Comparison of ENCODE assay signal across 22 cellular contexts in the genomic region with DNA sequence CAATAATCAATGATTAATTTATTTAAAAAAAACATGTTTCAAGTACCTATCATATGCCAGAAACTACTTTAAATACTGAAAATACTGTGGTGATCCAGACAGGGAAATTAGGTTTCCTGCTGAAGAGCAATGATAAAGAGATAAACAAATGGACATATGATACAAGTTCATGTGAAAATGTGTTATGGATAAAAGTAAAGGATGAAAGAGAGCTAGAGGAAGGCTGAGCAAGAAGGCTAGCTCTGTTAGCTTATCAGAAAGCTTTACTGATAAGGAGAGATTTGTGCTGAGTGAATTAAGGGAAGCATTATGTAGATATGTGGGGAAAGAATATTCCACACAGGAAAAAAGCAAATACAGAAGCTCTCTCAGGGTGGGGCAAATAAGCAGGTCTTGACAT.
DNase-seq lines count a peak whose midpoint lies in the region; ATAC-seq, FAIRE-seq and TF ChIP-seq lines count a peak whose summit lies in the region.
"Had no signal": no experiment of that assay in that cellular context is flagged by ENCODE, and none has a peak within 500 bp of the region (broad histone marks: within the 10 kb centered on the region; RNA-seq: fewer than 3 reads in every experiment).

No MANE protein-coding gene starts in this region.

- TF ChIP-seq CTCF in keratinocyte (optimal IDR thresholded peaks at IDR 0.05 in 1 of 3, IDR thresholded peaks at IDR 0.05 in 1 of 3, conservative IDR thresholded peaks at IDR 0.05 in 1 of 3; ENCODE audit: extremely low read depth in 1 of 3, insufficient read depth in 2 of 3, low read length in 3 of 3) (no peak), prostate gland (IDR thresholded peaks at IDR 0.05) (no peak)

- H3K79me2 ChIP-seq in keratinocyte (ENCODE audit: control insufficient read depth, insufficient read depth, low read length) = no peaks in the 10 kb centered on the region

- no peak overlapping the region for H3K4me2 ChIP-seq in keratinocyte (ENCODE audit: control insufficient read depth, extremely low read depth, insufficient read depth, low read depth, low read length)
- H3K4me2 ChIP-seq: GM23338 had no signal

- H3K9ac ChIP-seq in keratinocyte (ENCODE audit: control insufficient read depth, extremely low read depth, insufficient read depth, low read length) (no peak overlapping the region), subcutaneous abdominal adipose tissue (ENCODE audit: low read length in 5 of 5) (no peak overlapping the region)

- H2AFZ ChIP-seq in keratinocyte (ENCODE audit: control insufficient read depth, low read length) = peak overlapping the region; percentile 47
- H2AFZ ChIP-seq: GM23338 had no signal

- no peaks in the 10 kb centered on the region for H3K9me3 ChIP-seq in keratinocyte (ENCODE audit: control insufficient read depth, low read depth, low read length)
- H3K9me3 ChIP-seq in subcutaneous abdominal adipose tissue (ENCODE audit: control insufficient read depth in 5 of 5, low read length in 5 of 5) = no peaks in the 10 kb centered on the region
- H3K9me3 ChIP-seq in prostate gland = no peaks in the 10 kb centered on the region
- H3K9me3 ChIP-seq: Caco-2 had no signal

- no peak overlapping the region for H3K27ac ChIP-seq in keratinocyte (ENCODE audit: control insufficient read depth, insufficient read depth, low read length)
- peak overlapping the region; percentile 72 for H3K27ac ChIP-seq in subcutaneous abdominal adipose tissue (ENCODE audit: low read depth, low read length)
- H3K27ac ChIP-seq in prostate gland = no peak overlapping the region
- H3K27ac ChIP-seq: C4-2B had no signal

- no peaks in the 10 kb centered on the region for H4K20me1 ChIP-seq in keratinocyte (ENCODE audit: control insufficient read depth, extremely low read depth, insufficient read depth, low read length)

- no peak for TF ChIP-seq POLR2A in prostate gland (IDR thresholded peaks at IDR 0.05)

- ATAC-seq in SK-N-SH treated with all-trans-retinoic acid at 6 μM for 48 hours (no peak; the same call in 2 of the 3 replicates), HG03280 (IDR thresholded peaks at IDR 0.05; ENCODE audit: unreplicated experiment) (no peak)
- ATAC-seq: GM23338, HCT116 had no signal

- no peaks in the 10 kb centered on the region for H3K9me1 ChIP-seq in keratinocyte (ENCODE audit: control insufficient read depth, extremely low read depth, insufficient read depth, low read length)

- H3K27me3 ChIP-seq in keratinocyte (ENCODE audit: control insufficient read depth, extremely low read depth, insufficient read depth, low read length) (no peaks in the 10 kb centered on the region), subcutaneous abdominal adipose tissue (ENCODE audit: control insufficient read depth in 5 of 5, insufficient read depth in 4 of 5, low read length in 5 of 5) (no peaks in the 10 kb centered on the region), prostate gland (replicated peaks; ENCODE audit: insufficient read depth) (no peaks in the 10 kb centered on the region)

- FAIRE-seq in keratinocyte (lab: Jason Lieb, UNC) = no peak
- FAIRE-seq: A204.1, D721Med, G401.6, GM12891, GM18507, HTR-8/SVneo had no signal

- no peaks in the 10 kb centered on the region for H3K4me1 ChIP-seq in keratinocyte (ENCODE audit: control insufficient read depth, extremely low read depth, insufficient read depth, low read length)
- H3K4me1 ChIP-seq in subcutaneous abdominal adipose tissue (ENCODE audit: control insufficient read depth in 5 of 5, insufficient read depth in 5 of 5, low read length in 5 of 5) = peaks cover 0 to 12% (median 0%) of the 10 kb centered on the region in 5 donors
- H3K4me1 ChIP-seq in prostate gland (replicated peaks) = no peaks in the 10 kb centered on the region
- H3K4me1 ChIP-seq: Caco-2 had no signal

- H3K36me3 ChIP-seq in keratinocyte (ENCODE audit: control insufficient read depth in 2 of 2, extremely low read depth in 1 of 2, insufficient read depth in 2 of 2, low read length in 2 of 2) (no peaks in the 10 kb centered on the region), subcutaneous abdominal adipose tissue (ENCODE audit: control insufficient read depth in 5 of 5, insufficient read depth in 5 of 5, low read length in 5 of 5) (no peaks in the 10 kb centered on the region), prostate gland (no peaks in the 10 kb centered on the region)

- peak; percentile 78 for DNase-seq in SK-N-DZ (ENCODE audit: low spot score)
- DNase-seq in keratinocyte (ENCODE audit: low read depth, low spot score) = no peak
- no peak for DNase-seq in putamen (ENCODE audit: low spot score)
- DNase-seq in prostate gland (ENCODE audit: low spot score) = no peak
- DNase-seq: AML-193; Caco-2; CD4-positive, alpha-beta T cell; H7; HFFc6; IMR-90 had no signal

- intact Hi-C loops in prostate gland (cut with DNase I) = no loop called here

- H3K4me3 ChIP-seq in keratinocyte (ENCODE audit: control insufficient read depth in 2 of 3, extremely low read depth in 1 of 3, insufficient read depth in 2 of 3, low read depth in 1 of 3, low read length in 3 of 3) (no peak overlapping the region), subcutaneous abdominal adipose tissue (ENCODE audit: low read depth in 1 of 5, low read length in 5 of 5) (no peak overlapping the region), prostate gland (no peak overlapping the region)
- H3K4me3 ChIP-seq: GM23338 had no signal

- dilution Hi-C loops in keratinocyte (cut with MboI; ENCODE audit: extremely low pct_ligation_motif_present, low sequenced_read_pairs) = no loop called here

TF ChIP-seq in SK-N-SH treated with all-trans-retinoic acid at 6 μM for 48 hours, 23 proteins besides CTCF, POLR2A, EP300 and RAD21 (continues in another document):
- TF ChIP-seq BACH2 (CRISPR knock-in tag; IDR thresholded peaks at IDR 0.05; ENCODE audit: borderline replicate concordance) = peak; percentile 72
- no peak for TF ChIP-seq ARNTL (CRISPR knock-in tag; IDR thresholded peaks at IDR 0.05; ENCODE audit: borderline replicate concordance, low read depth)
- TF ChIP-seq ESRRG (CRISPR knock-in tag; IDR thresholded peaks at IDR 0.05) = no peak
- no peak for TF ChIP-seq OSR1 (CRISPR knock-in tag; IDR thresholded peaks at IDR 0.05)
- TF ChIP-seq ZNF70 (CRISPR knock-in tag; IDR thresholded peaks at IDR 0.05) = peak; percentile 94
- TF ChIP-seq, protein P1, sequence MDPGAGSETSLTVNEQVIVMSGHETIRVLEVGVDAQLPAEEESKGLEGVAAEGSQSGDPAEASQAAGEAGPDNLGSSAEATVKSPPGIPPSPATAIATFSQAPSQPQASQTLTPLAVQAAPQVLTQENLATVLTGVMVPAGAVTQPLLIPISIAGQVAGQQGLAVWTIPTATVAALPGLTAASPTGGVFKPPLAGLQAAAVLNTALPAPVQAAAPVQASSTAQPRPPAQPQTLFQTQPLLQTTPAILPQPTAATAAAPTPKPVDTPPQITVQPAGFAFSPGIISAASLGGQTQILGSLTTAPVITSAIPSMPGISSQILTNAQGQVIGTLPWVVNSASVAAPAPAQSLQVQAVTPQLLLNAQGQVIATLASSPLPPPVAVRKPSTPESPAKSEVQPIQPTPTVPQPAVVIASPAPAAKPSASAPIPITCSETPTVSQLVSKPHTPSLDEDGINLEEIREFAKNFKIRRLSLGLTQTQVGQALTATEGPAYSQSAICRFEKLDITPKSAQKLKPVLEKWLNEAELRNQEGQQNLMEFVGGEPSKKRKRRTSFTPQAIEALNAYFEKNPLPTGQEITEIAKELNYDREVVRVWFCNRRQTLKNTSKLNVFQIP (CRISPR knock-in tag; IDR thresholded peaks at IDR 0.05; ENCODE audit: borderline replicate concordance, low read depth) = no peak
- TF ChIP-seq ISL1 (CRISPR knock-in tag; IDR thresholded peaks at IDR 0.05) = no peak; the same call in 1 of the 2 replicates
- TF ChIP-seq GLIS3 (CRISPR knock-in tag; IDR thresholded peaks at IDR 0.05) = no peak
- no peak for TF ChIP-seq ZFP30 (CRISPR knock-in tag; IDR thresholded peaks at IDR 0.05)
- TF ChIP-seq RARB (CRISPR knock-in tag; IDR thresholded peaks at IDR 0.05) = no peak
- no peak for TF ChIP-seq TOX (CRISPR knock-in tag; IDR thresholded peaks at IDR 0.05; ENCODE audit: borderline replicate concordance)
- TF ChIP-seq ZC3H10 (CRISPR knock-in tag; IDR thresholded peaks at IDR 0.05) = no peak
- no peak; the same call in 1 of the 2 replicates for TF ChIP-seq ZNF565 (CRISPR knock-in tag; conservative IDR thresholded peaks at IDR 0.05; ENCODE audit: low read depth)
- TF ChIP-seq ZNF8 (CRISPR knock-in tag; IDR thresholded peaks at IDR 0.05) = 0 out of 2 replicates have a peak, but pooled peaks have one; percentile 39
- TF ChIP-seq SNAI2 (CRISPR knock-in tag; IDR thresholded peaks at IDR 0.05) = 0 out of 2 replicates have a peak, but pooled peaks have one; percentile 12
- TF ChIP-seq, protein P2, sequence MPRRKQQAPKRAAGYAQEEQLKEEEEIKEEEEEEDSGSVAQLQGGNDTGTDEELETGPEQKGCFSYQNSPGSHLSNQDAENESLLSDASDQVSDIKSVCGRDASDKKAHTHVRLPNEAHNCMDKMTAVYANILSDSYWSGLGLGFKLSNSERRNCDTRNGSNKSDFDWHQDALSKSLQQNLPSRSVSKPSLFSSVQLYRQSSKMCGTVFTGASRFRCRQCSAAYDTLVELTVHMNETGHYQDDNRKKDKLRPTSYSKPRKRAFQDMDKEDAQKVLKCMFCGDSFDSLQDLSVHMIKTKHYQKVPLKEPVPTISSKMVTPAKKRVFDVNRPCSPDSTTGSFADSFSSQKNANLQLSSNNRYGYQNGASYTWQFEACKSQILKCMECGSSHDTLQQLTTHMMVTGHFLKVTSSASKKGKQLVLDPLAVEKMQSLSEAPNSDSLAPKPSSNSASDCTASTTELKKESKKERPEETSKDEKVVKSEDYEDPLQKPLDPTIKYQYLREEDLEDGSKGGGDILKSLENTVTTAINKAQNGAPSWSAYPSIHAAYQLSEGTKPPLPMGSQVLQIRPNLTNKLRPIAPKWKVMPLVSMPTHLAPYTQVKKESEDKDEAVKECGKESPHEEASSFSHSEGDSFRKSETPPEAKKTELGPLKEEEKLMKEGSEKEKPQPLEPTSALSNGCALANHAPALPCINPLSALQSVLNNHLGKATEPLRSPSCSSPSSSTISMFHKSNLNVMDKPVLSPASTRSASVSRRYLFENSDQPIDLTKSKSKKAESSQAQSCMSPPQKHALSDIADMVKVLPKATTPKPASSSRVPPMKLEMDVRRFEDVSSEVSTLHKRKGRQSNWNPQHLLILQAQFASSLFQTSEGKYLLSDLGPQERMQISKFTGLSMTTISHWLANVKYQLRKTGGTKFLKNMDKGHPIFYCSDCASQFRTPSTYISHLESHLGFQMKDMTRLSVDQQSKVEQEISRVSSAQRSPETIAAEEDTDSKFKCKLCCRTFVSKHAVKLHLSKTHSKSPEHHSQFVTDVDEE (CRISPR knock-in tag; IDR thresholded peaks at IDR 0.05) = peak; percentile 94; the same call in 1 of the 2 replicates
- no peak for TF ChIP-seq ZFP3 (CRISPR knock-in tag; IDR thresholded peaks at IDR 0.05)
- no peak for TF ChIP-seq CSDC2 (CRISPR knock-in tag; IDR thresholded peaks at IDR 0.05)
- TF ChIP-seq PPARA (CRISPR knock-in tag; IDR thresholded peaks at IDR 0.05; ENCODE audit: borderline replicate concordance) = no peak
- peak; percentile 88 for TF ChIP-seq TCF4 (CRISPR knock-in tag; IDR thresholded peaks at IDR 0.05; ENCODE audit: borderline replicate concordance)
